In genomic region chr1:51569284-51570062, GRCh38 we compare ENCODE assay signal across 2 cellular contexts.
TF ChIP-seq lines count a peak whose summit lies in the region.

No MANE protein-coding gene starts in this region.

TF ChIP-seq in GM12878, 131 proteins besides CTCF, POLR2A, EP300 and RAD21:
- TF ChIP-seq PKNOX1 (IDR thresholded peaks at IDR 0.05) (0 out of 2 replicates have a peak, but pooled peaks have one; percentile 22), ATF7 (IDR thresholded peaks at IDR 0.05; ENCODE audit: low read depth) (peak; percentile 58), ZNF274 (IDR thresholded peaks at IDR 0.05; ENCODE audit: insufficient read depth, insufficient read length) (no peak), ETV6 (conservative IDR thresholded peaks at IDR 0.05 in 1 of 2, IDR thresholded peaks at IDR 0.05 in 1 of 2; ENCODE audit: borderline replicate concordance in 1 of 2, low read depth in 1 of 2) (peak in 1 of 2 experiments; percentile 64; a peak in 1 of 4 replicates), EED (IDR thresholded peaks at IDR 0.05; ENCODE audit: low read depth) (peak; percentile 83), SIN3A (IDR thresholded peaks at IDR 0.05; ENCODE audit: low read depth, low read length) (no peak), RELB (IDR thresholded peaks at IDR 0.05; ENCODE audit: low read depth) (no peak), RUNX3 (IDR thresholded peaks at IDR 0.05; ENCODE audit: low read length) (peak; percentile 88), CEBPB (IDR thresholded peaks at IDR 0.05; ENCODE audit: borderline replicate concordance in 1 of 2, low read depth in 2 of 2, low read length in 2 of 2) (no peak), TARDBP (IDR thresholded peaks at IDR 0.05; ENCODE audit: borderline replicate concordance) (no peak), SMAD5 (IDR thresholded peaks at IDR 0.05; ENCODE audit: low read depth) (no peak), FOXM1 (IDR thresholded peaks at IDR 0.05; ENCODE audit: low read depth, low read length) (peak; percentile 52; the same call in 1 of the 2 replicates), YY1 (IDR thresholded peaks at IDR 0.05; ENCODE audit: low read depth, low read length) (peak; percentile 36; the same call in 1 of the 2 replicates), JUNB (IDR thresholded peaks at IDR 0.05) (0 out of 2 replicates have a peak, but pooled peaks have one; percentile 7), POLR2AphosphoS5 (IDR thresholded peaks at IDR 0.05; ENCODE audit: low read length) (peak; percentile 52; the same call in 1 of the 2 replicates), POU2F2 (IDR thresholded peaks at IDR 0.05; ENCODE audit: borderline replicate concordance, low read depth, low read length) (peak; percentile 68; the same call in 2 of the 3 replicates), ATF2 (IDR thresholded peaks at IDR 0.05; ENCODE audit: low read length) (peak; percentile 74; the same call in 1 of the 2 replicates), BCL11A (IDR thresholded peaks at IDR 0.05; ENCODE audit: low read depth, low read length) (no peak), MEF2A (IDR thresholded peaks at IDR 0.05; ENCODE audit: insufficient read depth, low read depth, low read length) (0 out of 2 replicates have a peak, but pooled peaks have one; percentile 8), NFIC (IDR thresholded peaks at IDR 0.05; ENCODE audit: low read depth, low read length) (peak; percentile 82), CREB1 (IDR thresholded peaks at IDR 0.05; ENCODE audit: low read depth) (peak; percentile 67), GABPA (IDR thresholded peaks at IDR 0.05; ENCODE audit: low read depth) (no peak), SPI1 (IDR thresholded peaks at IDR 0.05; ENCODE audit: borderline replicate concordance, insufficient read depth, low read depth, low read length) (no peak), NR2F1 (conservative IDR thresholded peaks at IDR 0.05) (0 out of 2 replicates have a peak, but pooled peaks have one; percentile 7), CBX5 (IDR thresholded peaks at IDR 0.05; ENCODE audit: low read depth) (0 out of 2 replicates have a peak, but pooled peaks have one; percentile 53), SRF (IDR thresholded peaks at IDR 0.05; ENCODE audit: low read depth in 2 of 2, low read length in 2 of 2) (no peak), IKZF1 (conservative IDR thresholded peaks at IDR 0.05) (no peak), TBL1XR1 (IDR thresholded peaks at IDR 0.05; ENCODE audit: low read depth, low read length) (0 out of 2 replicates have a peak, but pooled peaks have one; percentile 3), HDAC2 (IDR thresholded peaks at IDR 0.05) (no peak)
TF ChIP-seq in GM12878: peak in this region for 17.

TF ChIP-seq in liver, 16 proteins besides CTCF, POLR2A, EP300 and RAD21:
- no peak for TF ChIP-seq ZBTB33 (IDR thresholded peaks at IDR 0.05)
- no peak for TF ChIP-seq NR2F2 (IDR thresholded peaks at IDR 0.05)
- TF ChIP-seq JUND (IDR thresholded peaks at IDR 0.05) = no peak
- TF ChIP-seq HNF4A (conservative IDR thresholded peaks at IDR 0.05) = no peak
- no peak for TF ChIP-seq FOXA2 (IDR thresholded peaks at IDR 0.05)
